In the genomic region with DNA sequence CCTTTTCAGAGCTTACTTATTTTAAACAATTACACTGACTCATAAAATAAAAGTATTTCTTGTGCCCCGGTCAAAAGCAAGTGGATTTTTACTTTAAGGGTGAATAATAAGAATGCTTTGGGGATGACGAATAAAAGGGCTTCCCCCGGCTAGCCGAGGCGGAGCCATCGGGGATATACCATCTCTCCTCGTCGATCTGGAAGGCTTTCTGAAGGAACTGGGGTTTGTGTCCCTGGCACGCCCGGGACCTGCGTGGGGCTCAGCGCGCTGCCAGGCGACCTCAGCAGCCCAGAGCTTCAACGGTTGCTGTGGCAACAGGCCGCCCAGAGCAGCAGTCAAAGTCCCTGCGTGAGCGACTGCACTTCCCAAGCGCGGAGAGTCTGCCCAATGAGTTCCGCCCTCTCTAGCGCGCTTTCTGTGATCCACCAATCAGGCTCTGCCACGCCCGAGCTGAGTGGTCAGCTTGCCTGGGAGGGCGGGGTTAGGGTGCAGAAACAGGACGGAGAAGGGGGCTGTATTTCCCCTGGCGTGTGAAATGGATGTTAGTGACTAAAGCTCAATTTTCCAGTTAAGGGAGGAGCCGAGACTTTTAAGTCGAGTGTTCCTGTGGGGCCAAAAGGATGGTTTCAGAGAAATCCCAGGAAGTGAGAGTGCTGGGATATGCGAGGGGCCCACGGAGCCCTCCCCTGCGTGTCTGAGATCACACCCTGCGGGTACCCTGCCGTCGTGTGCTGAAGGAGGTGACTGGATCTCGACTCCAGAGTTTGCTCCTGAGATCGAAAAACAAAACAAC, we compare ENCODE assay signal across 8 cellular contexts. TPM values are rescaled to one million over a fixed set of nuclear protein-coding genes. Genes with fewer than 3 reads are reported as not detected.
DNase-seq lines count a peak whose midpoint lies in the region; ATAC-seq, FAIRE-seq and TF ChIP-seq lines count a peak whose summit lies in the region.

No MANE protein-coding gene starts in this region.

- no peaks in the 10 kb centered on the region for H3K9me1 ChIP-seq in keratinocyte (ENCODE audit: control insufficient read depth, extremely low read depth, insufficient read depth, low read length)

- H3K4me3 ChIP-seq in keratinocyte (ENCODE audit: control insufficient read depth in 2 of 3, extremely low read depth in 1 of 3, insufficient read depth in 2 of 3, low read depth in 1 of 3, low read length in 3 of 3) = peak overlapping the region; percentile 60 to 73 (median 69)

- H3K79me2 ChIP-seq in keratinocyte (ENCODE audit: control insufficient read depth, insufficient read depth, low read length) = no peaks in the 10 kb centered on the region

- peak overlapping the region; percentile 84 for H3K27ac ChIP-seq in keratinocyte (ENCODE audit: control insufficient read depth, insufficient read depth, low read length)

- dilution Hi-C loops in keratinocyte (cut with MboI; ENCODE audit: extremely low pct_ligation_motif_present, low sequenced_read_pairs) = loop anchor here (10.0 kb wide), 1 partner anchor 203 kb away; no protein-coding TSS in a partner anchor

- peak; percentile 66 for FAIRE-seq in keratinocyte (lab: Jason Lieb, UNC)

- TF ChIP-seq CTCF in keratinocyte (optimal IDR thresholded peaks at IDR 0.05 in 1 of 3, IDR thresholded peaks at IDR 0.05 in 1 of 3, conservative IDR thresholded peaks at IDR 0.05 in 1 of 3; ENCODE audit: extremely low read depth in 1 of 3, insufficient read depth in 2 of 3, low read length in 3 of 3) = no peak

- H2AFZ ChIP-seq in keratinocyte (ENCODE audit: control insufficient read depth, low read length) = peak overlapping the region; percentile 95

- H4K20me1 ChIP-seq in keratinocyte (ENCODE audit: control insufficient read depth, extremely low read depth, insufficient read depth, low read length) = no peaks in the 10 kb centered on the region

- peaks cover 18% of the 10 kb centered on the region for H3K27me3 ChIP-seq in keratinocyte (ENCODE audit: control insufficient read depth, extremely low read depth, insufficient read depth, low read length)

- H3K9ac ChIP-seq in keratinocyte (ENCODE audit: control insufficient read depth, extremely low read depth, insufficient read depth, low read length) = peak overlapping the region; percentile 78

- H3K4me1 ChIP-seq in keratinocyte (ENCODE audit: control insufficient read depth, extremely low read depth, insufficient read depth, low read length) = peaks cover 10% of the 10 kb centered on the region

- no peaks in the 10 kb centered on the region for H3K9me3 ChIP-seq in keratinocyte (ENCODE audit: control insufficient read depth, low read depth, low read length)

- H3K36me3 ChIP-seq in keratinocyte (ENCODE audit: control insufficient read depth in 2 of 2, extremely low read depth in 1 of 2, insufficient read depth in 2 of 2, low read length in 2 of 2) = no peaks in the 10 kb centered on the region

- peak; percentile 98 for ATAC-seq in GM19025 (IDR thresholded peaks at IDR 0.05; ENCODE audit: low read depth, unreplicated experiment)
- peak; percentile 98 for ATAC-seq in HG03280 (IDR thresholded peaks at IDR 0.05; ENCODE audit: unreplicated experiment)

- DNase-seq in AG08396 (ENCODE audit: low spot score) (peak; percentile 94), NCI-H345 (lab: John Stamatoyannopoulos, UW) (peak; percentile 97), cerebellum (ENCODE audit: low spot score) (peak; percentile 95), keratinocyte (ENCODE audit: low read depth, low spot score) (peak; percentile 78)
- DNase-seq in activated CD4-positive, CD25-positive, alpha-beta regulatory T cell treated with anti-CD3 and anti-CD28 coated beads, Interleukin-2, amount 50 U/mL, for 72 hours = peak; percentile 86
- DNase-seq in stimulated activated CD4-positive, alpha-beta T cell treated with anti-CD3 and anti-CD28 coated beads, Interleukin-12 subunit alpha, Interleukin-12 subunit beta, amount 100 ng/mL, for 48 hours (ENCODE audit: low read depth in 2 of 3, low spot score in 1 of 3) = peak; percentile 92 to 96 (median 94)

- H3K4me2 ChIP-seq in keratinocyte (ENCODE audit: control insufficient read depth, extremely low read depth, insufficient read depth, low read depth, low read length) = peak overlapping the region; percentile 97

RNA-seq across cellular contexts. Expression of a gene that starts 33.0 kb away (rescaled TPM):
- 112 TPM for total RNA-seq in cerebellum
- 230 to 410 TPM (median 319 TPM) in 3 replicates for polyA plus RNA-seq in keratinocyte
- polyA plus RNA-seq in keratinocyte (2011; ENCODE audit: low read depth) = 22.6 TPM
- polyA plus RNA-seq in keratinocyte (2011; cell fraction: cytosol; rRNA removed) = 289 and 362 TPM in 2 replicates
- polyA plus RNA-seq in keratinocyte (2011; cell fraction: nucleus; rRNA removed) = 320 and 355 TPM in 2 replicates
- polyA plus RNA-seq in keratinocyte (2012; ENCODE audit: low replicate concordance) = 124 and 265 TPM in 2 replicates
- polyA minus RNA-seq in keratinocyte = 93.9 to 131 TPM (median 96.0 TPM) in 3 replicates
- polyA minus RNA-seq in keratinocyte (2011; cell fraction: cytosol; rRNA and poly(A)+ RNA removed) = 128 TPM
- polyA minus RNA-seq in keratinocyte (2011; cell fraction: nucleus; rRNA and poly(A)+ RNA removed) = 84.1 and 114 TPM in 2 replicates

RNA-seq across cellular contexts. Expression of a gene that starts 54.3 kb away (rescaled TPM):
- total RNA-seq in cerebellum = not detected
- 0.07 TPM in 1 of 3 replicates, not detected in the others for polyA plus RNA-seq in keratinocyte
- not detected for polyA plus RNA-seq in keratinocyte (2011; ENCODE audit: low read depth)
- polyA plus RNA-seq in keratinocyte (2011; cell fraction: cytosol; rRNA removed) = not detected in 2 replicates
- not detected in 2 replicates for polyA plus RNA-seq in keratinocyte (2011; cell fraction: nucleus; rRNA removed)
- polyA plus RNA-seq in keratinocyte (2012; ENCODE audit: low replicate concordance) = not detected in 2 replicates
- not detected in 3 replicates for polyA minus RNA-seq in keratinocyte
- not detected for polyA minus RNA-seq in keratinocyte (2011; cell fraction: cytosol; rRNA and poly(A)+ RNA removed)
- polyA minus RNA-seq in keratinocyte (2011; cell fraction: nucleus; rRNA and poly(A)+ RNA removed) = not detected in 2 replicates

Comparison
In these comparisons a context has a peak if more than half of its experiments do, and no peak if none do; other contexts are left out.
1. Peak in every context shown above with its lines: DNase-seq, ATAC-seq, H3K4me3 ChIP-seq and H3K27ac ChIP-seq.